In genomic region chr6:76707630-76708029, GRCh38 we compare ENCODE assay signal across 24 cellular contexts.
"Had no signal": no experiment of that assay in that cellular context is flagged by ENCODE, and none has a peak within 500 bp of the region (broad histone marks: within the 10 kb centered on the region; RNA-seq: fewer than 3 reads in every experiment).

No MANE protein-coding gene starts in this region.

- H3K4me1 ChIP-seq: breast epithelium, Peyer's patch had no signal

- DNase-seq: activated B cell treated with CpG ODN at 0.5 μM for 24 hours; activated CD4-positive, alpha-beta T cell treated with anti-CD3 and anti-CD28 coated beads for 1 hour; activated CD4-positive, alpha-beta T cell treated with anti-CD3 and anti-CD28 coated beads, Interleukin-2, amount 10 ng/mL, durations not matched to agents 24 days and 14 days; activated CD4-positive, alpha-beta T cell treated with anti-CD3 and anti-CD28 coated beads, Interleukin-2, amount 50 U/mL, for 48 hours; activated CD8-positive, alpha-beta memory T cell treated with anti-CD3 and anti-CD28 coated beads, Interleukin-2, amount 10 ng/mL, durations not matched to agents 7 days and 5 days; activated effector memory CD4-positive, alpha-beta T cell treated with Interleukin-2 at 50 U/mL for 16 hours; activated naive CD4-positive, alpha-beta T cell; activated T-cell treated with anti-CD3 and anti-CD28 coated beads, Interleukin-2, amount 50 U/mL, for 24 hours; aorta; Karpas-422; NCI-H1092; NCI-H1436; NCI-H1694 treated with DMSO at 0.1 percent for 48 hours; NCI-H2029 treated with DMSO at 0.1 percent for 48 hours; NCI-H510A treated with DMSO at 0.1 percent for 48 hours; NCI-H69; NK-92 treated with Interleukin-12 subunit alpha and Interleukin-12 subunit beta, amount 100 ng/mL, for 24 hours; SHP77 treated with DMSO at 0.1 percent for 48 hours; T-helper 17 cell; T-helper 9 cell had no signal

- H3K9me3 ChIP-seq: breast epithelium, Peyer's patch had no signal

- FAIRE-seq: K562, TTC549 had no signal

- ATAC-seq: activated CD8-positive, alpha-beta memory T cell treated with anti-CD3 and anti-CD28 coated beads, Interleukin-2, amount 10 ng/mL, durations not matched to agents 7 days and 5 days; K562; T-helper 17 cell had no signal

- H3K4me3 ChIP-seq: breast epithelium, K562, Peyer's patch had no signal

- H3K36me3 ChIP-seq: breast epithelium, Peyer's patch had no signal
